Comparison of ENCODE assay signal across 8 cellular contexts in the genomic region with DNA sequence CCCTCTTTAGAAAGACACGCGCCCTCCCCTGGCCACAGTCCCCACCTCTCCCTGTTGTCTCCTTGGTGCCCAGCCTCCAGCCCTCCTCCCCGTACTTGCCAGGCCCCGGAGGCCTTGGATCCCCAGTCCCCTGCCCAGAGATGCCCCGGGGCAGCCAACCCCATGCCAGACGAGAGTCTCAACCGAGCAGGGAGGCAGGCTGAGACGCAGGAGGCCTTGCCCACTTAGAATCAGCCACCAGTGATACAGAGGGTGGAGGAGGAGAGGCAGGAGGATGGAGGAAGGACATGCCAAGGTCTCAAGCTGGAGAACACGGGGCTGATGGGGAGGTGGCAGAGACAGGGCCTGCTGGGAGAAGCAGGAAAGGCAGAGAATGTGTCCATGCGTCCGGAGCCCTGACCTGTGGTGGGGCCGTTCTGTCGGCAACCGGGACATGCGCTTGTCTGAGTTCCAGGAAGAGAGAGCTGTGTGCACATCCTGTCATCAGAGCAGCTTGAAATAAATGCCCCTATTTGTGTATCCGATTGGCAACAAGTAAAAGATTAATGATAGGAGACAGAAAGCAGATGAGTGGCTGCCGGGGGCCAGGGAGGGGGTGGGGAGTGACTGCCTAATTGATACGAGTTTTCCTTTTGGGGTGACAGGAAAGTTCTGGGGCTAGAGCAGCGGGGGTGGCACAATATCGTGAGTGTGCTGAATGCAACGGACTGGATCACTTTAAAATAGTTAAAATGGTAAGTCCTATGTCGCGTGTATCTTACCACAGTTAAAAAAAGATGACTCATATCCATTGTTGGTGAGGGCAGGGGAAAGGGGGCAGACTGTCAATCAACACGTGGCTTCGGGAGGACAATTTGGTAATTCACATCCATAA. TPM values are rescaled to one million over a fixed set of nuclear protein-coding genes. Genes with fewer than 3 reads are reported as not detected.
DNase-seq lines count a peak whose midpoint lies in the region; ATAC-seq, FAIRE-seq and TF ChIP-seq lines count a peak whose summit lies in the region.

No MANE protein-coding gene starts in this region.

- no peaks in the 10 kb centered on the region for H3K9me3 Mint-ChIP-seq in stimulated activated naive CD8-positive, alpha-beta T cell treated with anti-CD3 and anti-CD28 coated beads, Interleukin-15, amount 100 ng/mL, for 72 hours

- DNase-seq in T-helper 17 cell (peak in 1 of 3 donors; percentile 26), lower lobe of right lung (peak; percentile 46), GM10248 (ENCODE audit: extremely low spot score) (no peak), RKO (ENCODE audit: low spot score) (no peak), RCC 7860 (ENCODE audit: low spot score) (no peak)
- DNase-seq in activated effector memory CD4-positive, alpha-beta T cell treated with anti-CD3 and anti-CD28 coated beads, Interleukin-2, amount 50 U/mL, for 16 hours = peak; percentile 81
- peak; percentile 56 to 65 for DNase-seq in stimulated activated naive CD8-positive, alpha-beta T cell treated with anti-CD3 and anti-CD28 coated beads, Interleukin-15, amount 100 ng/mL, for 72 hours

- POLR2A ChIA-PET in GM10248 (lab: Yijun Ruan, JAX) = no interaction called here

- TF ChIP-seq CTCF in lower lobe of right lung (IDR thresholded peaks at IDR 0.05) (no peak), GM10248 (IDR thresholded peaks at IDR 0.05; ENCODE audit: control extremely low read depth, extremely low read depth, low read depth, missing control alignments) (no peak)

- no peaks in the 10 kb centered on the region for H3K27me3 ChIP-seq in lower lobe of right lung (ENCODE audit: low read depth)

- peaks cover 37% of the 10 kb centered on the region for H3K4me1 Mint-ChIP-seq in T-helper 17 cell
- peaks cover 82% of the 10 kb centered on the region for H3K4me1 Mint-ChIP-seq in stimulated activated naive CD8-positive, alpha-beta T cell treated with anti-CD3 and anti-CD28 coated beads, Interleukin-15, amount 100 ng/mL, for 72 hours

- H3K4me3 ChIP-seq in lower lobe of right lung = no peak overlapping the region

- H3K27ac Mint-ChIP-seq in T-helper 17 cell = peak overlapping the region; percentile 96
- H3K27ac Mint-ChIP-seq in stimulated activated naive CD8-positive, alpha-beta T cell treated with anti-CD3 and anti-CD28 coated beads, Interleukin-15, amount 100 ng/mL, for 72 hours = peak overlapping the region; percentile 98

- no peaks in the 10 kb centered on the region for H3K36me3 Mint-ChIP-seq in T-helper 17 cell (ENCODE audit: low read depth)

- H3K27me3 Mint-ChIP-seq in T-helper 17 cell = no peaks in the 10 kb centered on the region
- no peaks in the 10 kb centered on the region for H3K27me3 Mint-ChIP-seq in stimulated activated naive CD8-positive, alpha-beta T cell treated with anti-CD3 and anti-CD28 coated beads, Interleukin-15, amount 100 ng/mL, for 72 hours

- no peaks in the 10 kb centered on the region for H3K36me3 ChIP-seq in lower lobe of right lung

- ATAC-seq in T-helper 17 cell (peak; percentile 71), lower lobe of right lung (peak; percentile 38 to 53), GM18502 (IDR thresholded peaks at IDR 0.05; ENCODE audit: poor library complexity, unreplicated experiment) (no peak)
- ATAC-seq in stimulated activated naive CD8-positive, alpha-beta T cell treated with anti-CD3 and anti-CD28 coated beads, Interleukin-15, amount 100 ng/mL, for 72 hours = peak; percentile 72

- intact Hi-C loops in lower lobe of right lung (cut with DNase I) = no loop called here

- H3K27ac ChIP-seq in lower lobe of right lung = peak overlapping the region; percentile 66

- FAIRE-seq in RCC 7860 (lab: Jason Lieb, UNC) = no peak

- no peaks in the 10 kb centered on the region for H3K4me1 ChIP-seq in lower lobe of right lung

- H3K4me3 Mint-ChIP-seq in T-helper 17 cell = peak overlapping the region; percentile 87
- H3K4me3 Mint-ChIP-seq in stimulated activated naive CD8-positive, alpha-beta T cell treated with anti-CD3 and anti-CD28 coated beads, Interleukin-15, amount 100 ng/mL, for 72 hours = peak overlapping the region; percentile 97 to 99

- H3K9me3 ChIP-seq in T-helper 17 cell (ENCODE audit: control insufficient read depth, low read length, poor library complexity, severe bottlenecking) = no peaks in the 10 kb centered on the region
- H3K9me3 ChIP-seq in lower lobe of right lung = no peaks in the 10 kb centered on the region

- CTCF ChIA-PET in GM10248 (lab: Yijun Ruan, JAX) = interaction anchor here (0.8 kb wide), 1 partner anchor 14 kb away, joined by 3 read pairs; no protein-coding TSS in a partner anchor

RNA-seq across cellular contexts. Expression of gene MEAK7, which starts 44.7 kb away (rescaled TPM):
- total RNA-seq in T-helper 17 cell (1 to 10 TPM; 5.7 to 8.9 TPM), lower lobe of right lung (13.0 TPM)

Comparison
In these comparisons a context has a peak if more than half of its experiments do, and no peak if none do; other contexts are left out.
1. DNase-seq: peak in activated effector memory CD4-positive, alpha-beta T cell treated with anti-CD3 and anti-CD28 coated beads, Interleukin-2, amount 50 U/mL, for 16 hours (single experiment), lower lobe of right lung (single experiment) and stimulated activated naive CD8-positive, alpha-beta T cell treated with anti-CD3 and anti-CD28 coated beads, Interleukin-15, amount 100 ng/mL, for 72 hours (2 of 2); none in GM10248 (single experiment), RKO (single experiment) and RCC 7860 (single experiment).